ENCODE assay signal across 7 cellular contexts in genomic region chr5:14142856-14143508, GRCh38. TPM values are rescaled to one million over a fixed set of nuclear protein-coding genes. Genes with fewer than 3 reads are reported as not detected.
DNase-seq lines count a peak whose midpoint lies in the region; ATAC-seq, FAIRE-seq and TF ChIP-seq lines count a peak whose summit lies in the region.

Gene TRIO (plus strand): TSS chr5:14143342. CDS start chr5:14143726, 384 bp downstream.

- peaks cover 49% of the 10 kb centered on the region for H3K79me2 ChIP-seq in mammary epithelial cell (ENCODE audit: insufficient read depth, low read length)
- H3K79me2 ChIP-seq in smooth muscle cell (ENCODE audit: low read depth): peaks cover 38% of the 10 kb centered on the region

- H3K27ac ChIP-seq in VCaP (peak within 1 kb of the TSS; percentile 97), mammary epithelial cell (ENCODE audit: insufficient read depth, low read depth, low read length) (peak within 1 kb of the TSS; percentile 84), smooth muscle cell (ENCODE audit: low read depth) (peak within 1 kb of the TSS; percentile 97)

- H2AFZ ChIP-seq in mammary epithelial cell (ENCODE audit: low read depth, low read length) (peak within 1 kb of the TSS; percentile 90), smooth muscle cell (ENCODE audit: low read depth) (peak within 1 kb of the TSS; percentile 45)

- ATAC-seq in HG02973 (IDR thresholded peaks at IDR 0.05; ENCODE audit: unreplicated experiment): peak; percentile 36

- TF ChIP-seq CTCF in VCaP (conservative IDR thresholded peaks at IDR 0.05): peak; percentile 76
- TF ChIP-seq CTCF in mammary epithelial cell (conservative IDR thresholded peaks at IDR 0.05 in 1 of 2, IDR thresholded peaks at IDR 0.05 in 1 of 2; ENCODE audit: extremely low read depth in 1 of 2, insufficient read depth in 1 of 2, low read depth in 1 of 2, low read length in 2 of 2): peak; percentile 13 to 65
- peak; percentile 35 for TF ChIP-seq CTCF in smooth muscle cell (IDR thresholded peaks at IDR 0.05; ENCODE audit: borderline replicate concordance, insufficient read depth, poor library complexity, severe bottlenecking)

- in situ Hi-C loops in mammary epithelial cell (cut with MboI; ENCODE audit: low sequenced_read_pairs in 2 of 2): loop anchor here (5.0 to 10.0 kb wide), 3 partner anchors 36 to 158 kb away; no protein-coding TSS in a partner anchor

- intact Hi-C loops in mammary epithelial cell (cut with micrococcal nuclease): loop anchor here (1.0 to 2.0 kb wide), 3 partner anchors 106 to 155 kb away; no protein-coding TSS in a partner anchor

- H3K4me1 ChIP-seq in mammary epithelial cell (ENCODE audit: insufficient read depth, low read length): peaks cover 31% of the 10 kb centered on the region
- H3K4me1 ChIP-seq in smooth muscle cell (ENCODE audit: low read depth): peaks cover 25% of the 10 kb centered on the region

- H4K20me1 ChIP-seq in mammary epithelial cell (ENCODE audit: insufficient read depth, low read length) (peaks cover 8% of the 10 kb centered on the region), smooth muscle cell (ENCODE audit: low read depth) (peaks cover 38% of the 10 kb centered on the region)

- peak; percentile 84 for FAIRE-seq in GM18507 (lab: Jason Lieb, UNC)

- peak within 1 kb of the TSS; percentile 86 for H3K4me2 ChIP-seq in mammary epithelial cell (ENCODE audit: insufficient read depth, low read depth, low read length)
- peak within 1 kb of the TSS; percentile 96 for H3K4me2 ChIP-seq in smooth muscle cell

- H3K36me3 ChIP-seq in mammary epithelial cell (ENCODE audit: insufficient read depth, low read length) (no peaks in the 10 kb centered on the region), smooth muscle cell (ENCODE audit: low read depth) (no peaks in the 10 kb centered on the region)

- WGBS in mammary epithelial cell (ENCODE audit: low coverage, missing lambda C conversion rate): 0% methylated on average over 8 of the region's 74 CpGs
- WGBS in smooth muscle cell (ENCODE audit: low lambda C conversion rate): 2% methylated on average over 48 of the region's 74 CpGs

- H3K27me3 ChIP-seq in mammary epithelial cell (ENCODE audit: insufficient read depth, low read length): no peaks in the 10 kb centered on the region
- H3K27me3 ChIP-seq in smooth muscle cell (ENCODE audit: low read depth): no peaks in the 10 kb centered on the region

- no peaks in the 10 kb centered on the region for H3F3A ChIP-seq in smooth muscle cell (ENCODE audit: low read depth)

- no TSS peak for BruUV-seq in mammary epithelial cell (replicated peaks; lab: Mats Ljungman, UMichigan)

- H3K9me3 ChIP-seq in mammary epithelial cell (replicated peaks; ENCODE audit: insufficient read depth, low read length) (no peaks in the 10 kb centered on the region), smooth muscle cell (replicated peaks; ENCODE audit: low read depth) (no peaks in the 10 kb centered on the region)

- H3K9ac ChIP-seq in mammary epithelial cell (ENCODE audit: insufficient read depth, low read length): peak within 1 kb of the TSS; percentile 91
- peak within 1 kb of the TSS; percentile 98 for H3K9ac ChIP-seq in smooth muscle cell (ENCODE audit: low read depth)

- CTCF ChIA-PET in mammary epithelial cell (lab: Charles Lee; ENCODE audit: low non-redundant PET): interaction anchor here (0.6 to 0.9 kb wide), 3 partner anchors 127 to 664 kb away, joined by 3 to 4 read pairs (median 3); no protein-coding TSS in a partner anchor

- DNase-seq in GM18507 (ENCODE audit: extremely low spot score, insufficient read length, low read depth) (peak; percentile 63), NCI-H2029 treated with DMSO at 0.1 percent for 48 hours (lab: John Stamatoyannopoulos, UW) (peak; percentile 77), mammary epithelial cell (peak; percentile 87), iPS-NIHi7 (ENCODE audit: extremely low spot score) (peak; percentile 93), smooth muscle cell (lab: John Stamatoyannopoulos, UW; ENCODE audit: unreplicated experiment) (peak; percentile 85)

- H3K4me3 ChIP-seq in mammary epithelial cell (replicated peaks in 1 of 3; ENCODE audit: insufficient read depth in 1 of 3, low read depth in 2 of 3, low read length in 3 of 3): peak within 1 kb of the TSS; percentile 89 to 91 (median 89)
- peak within 1 kb of the TSS; percentile 99 for H3K4me3 ChIP-seq in smooth muscle cell

- dilution Hi-C loops in mammary epithelial cell (cut with HindIII; ENCODE audit: low sequenced_read_pairs): loop anchor here (10.0 kb wide), 1 partner anchor 52 kb away; no protein-coding TSS in a partner anchor

RNA-seq across cellular contexts. Expression of gene TRIO, which starts in this region (rescaled TPM):
- total RNA-seq in mammary epithelial cell (100 to 1,000 TPM; 160 to 219 TPM), smooth muscle cell (109 and 118 TPM in 2 replicates)
- polyA plus RNA-seq in mammary epithelial cell (52.8 TPM), smooth muscle cell (10.2 and 30.3 TPM in 2 replicates)
- polyA minus RNA-seq in mammary epithelial cell: 319 TPM

Comparison
In these comparisons a context has a peak if more than half of its experiments do, and no peak if none do; other contexts are left out.
1. Peak in every context shown above with its lines: DNase-seq, ATAC-seq, H3K4me3 ChIP-seq and H3K27ac ChIP-seq.